Comparison of ENCODE assay signal across 15 cellular contexts in the genomic region with DNA sequence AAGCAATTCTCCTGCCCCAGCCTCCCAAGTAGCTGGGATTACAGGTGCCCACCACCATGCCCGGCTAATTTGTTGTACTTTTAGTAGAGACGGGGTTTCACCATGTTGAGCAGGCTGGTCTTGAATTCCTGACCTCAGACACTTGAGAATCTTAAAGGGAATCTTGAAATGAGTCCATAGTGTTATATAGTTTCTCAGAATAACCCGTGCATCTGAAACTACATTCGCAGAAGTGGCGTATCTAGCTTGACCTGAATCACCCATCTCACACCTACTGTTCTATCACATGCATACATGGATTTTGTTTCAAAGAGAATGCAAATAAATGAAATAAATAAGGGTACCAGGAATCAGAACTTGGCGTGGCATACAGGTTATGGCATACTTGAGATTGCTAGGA.
DNase-seq lines count a peak whose midpoint lies in the region; ATAC-seq and TF ChIP-seq lines count a peak whose summit lies in the region.
"Had no signal": no experiment of that assay in that cellular context is flagged by ENCODE, and none has a peak within 500 bp of the region (broad histone marks: within the 10 kb centered on the region; RNA-seq: fewer than 3 reads in every experiment).

No MANE protein-coding gene starts in this region.

- H3K4me1 Mint-ChIP-seq in activated CD8-positive, alpha-beta memory T cell treated with anti-CD3 and anti-CD28 coated beads, Interleukin-2, amount 10 ng/mL, durations not matched to agents 7 days and 5 days, result peaks cover 6% of the 10 kb centered on the region
- peaks cover 17 to 40% of the 10 kb centered on the region in 2 donors for H3K4me1 Mint-ChIP-seq in natural killer cell treated with Interleukin-12 subunit alpha and Interleukin-12 subunit beta and Interleukin-15 and Interleukin-18, amount 100 ng/mL, for 72 hours (ENCODE audit: low read depth in 2 of 2)
- H3K4me1 Mint-ChIP-seq in natural killer cell, result peaks cover 30% of the 10 kb centered on the region in 2 donors
- H3K4me1 Mint-ChIP-seq in activated T-helper 17 cell treated with anti-CD3 and anti-CD28 coated beads, Interleukin-2, amount 50 U/mL, for 72 hours, result peaks cover 23% of the 10 kb centered on the region

- no peak overlapping the region for H3K4me3 Mint-ChIP-seq in activated CD8-positive, alpha-beta memory T cell treated with anti-CD3 and anti-CD28 coated beads, Interleukin-2, amount 10 ng/mL, durations not matched to agents 7 days and 5 days
- H3K4me3 Mint-ChIP-seq in natural killer cell treated with Interleukin-12 subunit alpha and Interleukin-12 subunit beta and Interleukin-15 and Interleukin-18, amount 100 ng/mL, for 72 hours, result peak overlapping the region; percentile 53
- H3K4me3 Mint-ChIP-seq in natural killer cell, result no peak overlapping the region
- peak overlapping the region; percentile 15 for H3K4me3 Mint-ChIP-seq in activated T-helper 17 cell treated with anti-CD3 and anti-CD28 coated beads, Interleukin-2, amount 50 U/mL, for 72 hours
- H3K4me3 Mint-ChIP-seq: CD8-positive, alpha-beta memory T cell; HFFc6 had no signal

- H3K9me3 Mint-ChIP-seq in activated CD8-positive, alpha-beta memory T cell treated with anti-CD3 and anti-CD28 coated beads, Interleukin-2, amount 10 ng/mL, durations not matched to agents 7 days and 5 days (ENCODE audit: low read depth), result peaks cover 11% of the 10 kb centered on the region
- H3K9me3 Mint-ChIP-seq in natural killer cell treated with Interleukin-12 subunit alpha and Interleukin-12 subunit beta and Interleukin-15 and Interleukin-18, amount 100 ng/mL, for 72 hours, result no peaks in the 10 kb centered on the region
- no peaks in the 10 kb centered on the region for H3K9me3 Mint-ChIP-seq in natural killer cell
- H3K9me3 Mint-ChIP-seq in activated T-helper 17 cell treated with anti-CD3 and anti-CD28 coated beads, Interleukin-2, amount 50 U/mL, for 72 hours, result no peaks in the 10 kb centered on the region
- H3K9me3 Mint-ChIP-seq: HFFc6 had no signal

- TF ChIP-seq CTCF in natural killer cell (IDR thresholded peaks at IDR 0.05), result no peak

- peak; percentile 12 for ATAC-seq in activated CD8-positive, alpha-beta memory T cell treated with anti-CD3 and anti-CD28 coated beads, Interleukin-2, amount 10 ng/mL, durations not matched to agents 7 days and 5 days
- ATAC-seq in natural killer cell treated with Interleukin-12 subunit alpha and Interleukin-12 subunit beta and Interleukin-15 and Interleukin-18, amount 100 ng/mL, for 72 hours, result peak; percentile 55 to 91
- no peak for ATAC-seq in natural killer cell
- ATAC-seq in activated T-helper 17 cell treated with anti-CD3 and anti-CD28 coated beads, Interleukin-2, amount 50 U/mL, for 72 hours (replicated peaks), result peak; percentile 93
- ATAC-seq: GM12878 had no signal

- CTCF ChIA-PET in activated CD8-positive, alpha-beta memory T cell treated with anti-CD3 and anti-CD28 coated beads, Interleukin-2, amount 10 ng/mL, durations not matched to agents 7 days and 5 days (lab: Charles Lee), result interaction anchor here (0.6 kb wide), 1 partner anchor 49 kb away, joined by 3 read pairs; no protein-coding TSS in a partner anchor

- no peaks in the 10 kb centered on the region for H3K27me3 Mint-ChIP-seq in activated CD8-positive, alpha-beta memory T cell treated with anti-CD3 and anti-CD28 coated beads, Interleukin-2, amount 10 ng/mL, durations not matched to agents 7 days and 5 days
- H3K27me3 Mint-ChIP-seq in natural killer cell treated with Interleukin-12 subunit alpha and Interleukin-12 subunit beta and Interleukin-15 and Interleukin-18, amount 100 ng/mL, for 72 hours, result no peaks in the 10 kb centered on the region
- no peaks in the 10 kb centered on the region for H3K27me3 Mint-ChIP-seq in natural killer cell (ENCODE audit: low read depth in 2 of 2)
- H3K27me3 Mint-ChIP-seq in activated T-helper 17 cell treated with anti-CD3 and anti-CD28 coated beads, Interleukin-2, amount 50 U/mL, for 72 hours, result no peaks in the 10 kb centered on the region

- no peak overlapping the region for H3K27ac Mint-ChIP-seq in activated CD8-positive, alpha-beta memory T cell treated with anti-CD3 and anti-CD28 coated beads, Interleukin-2, amount 10 ng/mL, durations not matched to agents 7 days and 5 days
- H3K27ac Mint-ChIP-seq in natural killer cell treated with Interleukin-12 subunit alpha and Interleukin-12 subunit beta and Interleukin-15 and Interleukin-18, amount 100 ng/mL, for 72 hours, result peak overlapping the region in 1 of 2 donors; percentile 62
- no peak overlapping the region for H3K27ac Mint-ChIP-seq in natural killer cell
- peak overlapping the region; percentile 60 for H3K27ac Mint-ChIP-seq in activated T-helper 17 cell treated with anti-CD3 and anti-CD28 coated beads, Interleukin-2, amount 50 U/mL, for 72 hours
- H3K27ac Mint-ChIP-seq: HFFc6 had no signal

- H3K36me3 Mint-ChIP-seq in activated CD8-positive, alpha-beta memory T cell treated with anti-CD3 and anti-CD28 coated beads, Interleukin-2, amount 10 ng/mL, durations not matched to agents 7 days and 5 days, result peaks cover 28% of the 10 kb centered on the region
- peaks cover 19% of the 10 kb centered on the region for H3K36me3 Mint-ChIP-seq in natural killer cell treated with Interleukin-12 subunit alpha and Interleukin-12 subunit beta and Interleukin-15 and Interleukin-18, amount 100 ng/mL, for 72 hours
- H3K36me3 Mint-ChIP-seq in natural killer cell, result no peaks in the 10 kb centered on the region
- H3K36me3 Mint-ChIP-seq in activated T-helper 17 cell treated with anti-CD3 and anti-CD28 coated beads, Interleukin-2, amount 50 U/mL, for 72 hours (ENCODE audit: low read depth), result peaks cover 37% of the 10 kb centered on the region

- intact Hi-C loops in natural killer cell (cut with micrococcal nuclease), result no loop called here

- no peak for DNase-seq in activated CD8-positive, alpha-beta memory T cell treated with anti-CD3 and anti-CD28 coated beads, Interleukin-2, amount 10 ng/mL, durations not matched to agents 7 days and 5 days
- no peak for DNase-seq in activated CD8-positive, alpha-beta memory T cell treated with anti-CD3 and anti-CD28 coated beads, Interleukin-2, amount 50 U/mL, for 48 hours
- DNase-seq in natural killer cell treated with Interleukin-12 subunit alpha and Interleukin-12 subunit beta and Interleukin-15 and Interleukin-18, amount 100 ng/mL, for 72 hours (ENCODE audit: low spot score), result no peak
- DNase-seq in natural killer cell (no peak), middle frontal gyrus (ENCODE audit: extremely low spot score, low spot score) (no peak)
- DNase-seq: C1 segment of cervical spinal cord; CD8-positive, alpha-beta memory T cell; DMS 273 treated with DMSO at 0.1 percent for 48 hours; DMS79; EL; GDM1; GOT3; HFFc6 had no signal

Comparison
In these comparisons a context has a peak if more than half of its experiments do, and no peak if none do; other contexts are left out.
1. ATAC-seq: peak in activated CD8-positive, alpha-beta memory T cell treated with anti-CD3 and anti-CD28 coated beads, Interleukin-2, amount 10 ng/mL, durations not matched to agents 7 days and 5 days (single experiment), natural killer cell treated with Interleukin-12 subunit alpha and Interleukin-12 subunit beta and Interleukin-15 and Interleukin-18, amount 100 ng/mL, for 72 hours (2 of 2) and activated T-helper 17 cell treated with anti-CD3 and anti-CD28 coated beads, Interleukin-2, amount 50 U/mL, for 72 hours (single experiment); none in natural killer cell (0 of 3).
2. H3K4me3 Mint-ChIP-seq: peak in natural killer cell treated with Interleukin-12 subunit alpha and Interleukin-12 subunit beta and Interleukin-15 and Interleukin-18, amount 100 ng/mL, for 72 hours (single experiment) and activated T-helper 17 cell treated with anti-CD3 and anti-CD28 coated beads, Interleukin-2, amount 50 U/mL, for 72 hours (single experiment); none in activated CD8-positive, alpha-beta memory T cell treated with anti-CD3 and anti-CD28 coated beads, Interleukin-2, amount 10 ng/mL, durations not matched to agents 7 days and 5 days (single experiment) and natural killer cell (single experiment).